In the genomic region with DNA sequence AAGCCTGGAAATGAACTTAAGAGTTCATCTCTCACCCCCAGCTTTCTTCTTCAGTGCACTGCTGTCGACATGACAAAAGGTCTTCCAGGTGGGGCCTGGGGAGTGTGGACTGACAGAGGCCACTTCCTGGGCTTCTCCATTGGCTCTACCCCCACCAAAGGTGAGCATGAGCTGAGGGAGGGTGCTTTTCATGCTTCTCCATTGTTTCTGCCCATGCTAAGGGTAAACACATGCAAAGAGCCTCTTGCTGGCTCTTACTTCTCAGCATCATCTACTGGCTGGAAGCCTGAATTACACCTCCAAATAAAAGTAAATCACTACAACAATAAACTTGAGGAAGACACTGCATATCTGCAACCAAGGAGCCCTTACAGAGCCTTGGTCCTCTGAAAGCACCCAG, we compare ENCODE assay signal across 14 cellular contexts.
A peak's percentile ranks its signal among the peaks of the same experiment; 100 is the strongest.
DNase-seq lines count a peak whose midpoint lies in the region; ATAC-seq and TF ChIP-seq lines count a peak whose summit lies in the region.
"Had no signal": no experiment of that assay in that cellular context is flagged by ENCODE, and none has a peak within 500 bp of the region (broad histone marks: within the 10 kb centered on the region; RNA-seq: fewer than 3 reads in every experiment).

No MANE protein-coding gene starts in this region.

- POLR2A ChIA-PET in WTC11 (lab: Charles Lee): no interaction called here

- peaks cover 14% of the 10 kb centered on the region for H3K9me3 Mint-ChIP-seq in WTC11
- H3K9me3 Mint-ChIP-seq in activated T-helper 17 cell treated with anti-CD3 and anti-CD28 coated beads, Interleukin-2, amount 50 U/mL, for 72 hours: peaks cover 22% of the 10 kb centered on the region

- no peak overlapping the region for H3K4me3 Mint-ChIP-seq in WTC11
- H3K4me3 Mint-ChIP-seq in activated T-helper 17 cell treated with anti-CD3 and anti-CD28 coated beads, Interleukin-2, amount 50 U/mL, for 72 hours: no peak overlapping the region
- H3K4me3 Mint-ChIP-seq: CD8-positive, alpha-beta memory T cell; nephron had no signal

- TF ChIP-seq CTCF in GM12872 (IDR thresholded peaks at IDR 0.05; ENCODE audit: insufficient read depth, low read depth, low read length): peak; percentile 47
- TF ChIP-seq CTCF in WTC11 (IDR thresholded peaks at IDR 0.05): peak; percentile 30

- no peak overlapping the region for H3K27ac Mint-ChIP-seq in WTC11
- no peak overlapping the region for H3K27ac Mint-ChIP-seq in activated T-helper 17 cell treated with anti-CD3 and anti-CD28 coated beads, Interleukin-2, amount 50 U/mL, for 72 hours
- H3K27ac Mint-ChIP-seq: CD8-positive, alpha-beta memory T cell; nephron had no signal

- H3K27me3 Mint-ChIP-seq in WTC11 (ENCODE audit: low read depth): peaks cover 15% of the 10 kb centered on the region
- peaks cover 3% of the 10 kb centered on the region for H3K27me3 Mint-ChIP-seq in activated T-helper 17 cell treated with anti-CD3 and anti-CD28 coated beads, Interleukin-2, amount 50 U/mL, for 72 hours
- H3K27me3 Mint-ChIP-seq: CD8-positive, alpha-beta memory T cell had no signal

- CTCF ChIA-PET in WTC11 (lab: Charles Lee): interaction anchor here (0.9 to 1.8 kb wide), 5 partner anchors 58 to 156 kb away, joined by 3 to 6 read pairs (median 4); no protein-coding TSS in a partner anchor

- peak; percentile 100 for ATAC-seq in WTC11
- ATAC-seq in activated T-helper 17 cell treated with anti-CD3 and anti-CD28 coated beads, Interleukin-2, amount 50 U/mL, for 72 hours (replicated peaks): no peak
- ATAC-seq in GM19397 (IDR thresholded peaks at IDR 0.05; ENCODE audit: unreplicated experiment): no peak
- ATAC-seq in GM18519 (IDR thresholded peaks at IDR 0.05; ENCODE audit: low FRiP score, unreplicated experiment): no peak

- DNase-seq in WTC11 (ENCODE audit: low spot score) (peak; percentile 16), kidney tubule cell (ENCODE audit: low spot score) (peak; percentile 23)
- DNase-seq: activated CD8-positive, alpha-beta memory T cell treated with anti-CD3 and anti-CD28 coated beads for 24 hours; CD8-positive, alpha-beta memory T cell; NCI-H1092 treated with DMSO at 0.1 percent for 48 hours; NCI-H446 treated with DMSO at 0.1 percent for 48 hours; SHP77; sigmoid colon had no signal

- H3K36me3 Mint-ChIP-seq in WTC11: peaks cover 5% of the 10 kb centered on the region
- H3K36me3 Mint-ChIP-seq in activated T-helper 17 cell treated with anti-CD3 and anti-CD28 coated beads, Interleukin-2, amount 50 U/mL, for 72 hours (ENCODE audit: low read depth): no peaks in the 10 kb centered on the region
- H3K36me3 Mint-ChIP-seq: CD8-positive, alpha-beta memory T cell had no signal

- H3K4me1 Mint-ChIP-seq in WTC11: peaks cover 7% of the 10 kb centered on the region
- H3K4me1 Mint-ChIP-seq in activated T-helper 17 cell treated with anti-CD3 and anti-CD28 coated beads, Interleukin-2, amount 50 U/mL, for 72 hours: no peaks in the 10 kb centered on the region
- H3K4me1 Mint-ChIP-seq: CD8-positive, alpha-beta memory T cell; nephron had no signal

- TF ChIP-seq RAD21 in Ishikawa (IDR thresholded peaks at IDR 0.05; ENCODE audit: low read depth): peak; percentile 67

- no peak for TF ChIP-seq EP300 in Ishikawa (IDR thresholded peaks at IDR 0.05; ENCODE audit: borderline replicate concordance)

TF ChIP-seq in Ishikawa, 13 proteins besides CTCF, POLR2A, EP300 and RAD21:
- TF ChIP-seq ZBTB7A (IDR thresholded peaks at IDR 0.05; ENCODE audit: low read depth) (no peak), TCF12 (IDR thresholded peaks at IDR 0.05; ENCODE audit: low read depth) (no peak)

TF ChIP-seq in WTC11, 78 proteins besides CTCF, POLR2A, EP300 and RAD21 (continues in another document):
- TF ChIP-seq ZBTB43 (CRISPR knock-in tag; IDR thresholded peaks at IDR 0.05) (no peak), PRRX2 (CRISPR knock-in tag; IDR thresholded peaks at IDR 0.05) (no peak), KAT7 (CRISPR knock-in tag; IDR thresholded peaks at IDR 0.05; ENCODE audit: borderline replicate concordance) (no peak), EMX1 (CRISPR knock-in tag; IDR thresholded peaks at IDR 0.05) (no peak), AFF4 (CRISPR knock-in tag; IDR thresholded peaks at IDR 0.05; ENCODE audit: borderline replicate concordance) (no peak)
- TF ChIP-seq, protein P1, sequence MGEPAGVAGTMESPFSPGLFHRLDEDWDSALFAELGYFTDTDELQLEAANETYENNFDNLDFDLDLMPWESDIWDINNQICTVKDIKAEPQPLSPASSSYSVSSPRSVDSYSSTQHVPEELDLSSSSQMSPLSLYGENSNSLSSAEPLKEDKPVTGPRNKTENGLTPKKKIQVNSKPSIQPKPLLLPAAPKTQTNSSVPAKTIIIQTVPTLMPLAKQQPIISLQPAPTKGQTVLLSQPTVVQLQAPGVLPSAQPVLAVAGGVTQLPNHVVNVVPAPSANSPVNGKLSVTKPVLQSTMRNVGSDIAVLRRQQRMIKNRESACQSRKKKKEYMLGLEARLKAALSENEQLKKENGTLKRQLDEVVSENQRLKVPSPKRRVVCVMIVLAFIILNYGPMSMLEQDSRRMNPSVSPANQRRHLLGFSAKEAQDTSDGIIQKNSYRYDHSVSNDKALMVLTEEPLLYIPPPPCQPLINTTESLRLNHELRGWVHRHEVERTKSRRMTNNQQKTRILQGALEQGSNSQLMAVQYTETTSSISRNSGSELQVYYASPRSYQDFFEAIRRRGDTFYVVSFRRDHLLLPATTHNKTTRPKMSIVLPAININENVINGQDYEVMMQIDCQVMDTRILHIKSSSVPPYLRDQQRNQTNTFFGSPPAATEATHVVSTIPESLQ (CRISPR knock-in tag; IDR thresholded peaks at IDR 0.05): no peak
- TF ChIP-seq, protein P2, sequence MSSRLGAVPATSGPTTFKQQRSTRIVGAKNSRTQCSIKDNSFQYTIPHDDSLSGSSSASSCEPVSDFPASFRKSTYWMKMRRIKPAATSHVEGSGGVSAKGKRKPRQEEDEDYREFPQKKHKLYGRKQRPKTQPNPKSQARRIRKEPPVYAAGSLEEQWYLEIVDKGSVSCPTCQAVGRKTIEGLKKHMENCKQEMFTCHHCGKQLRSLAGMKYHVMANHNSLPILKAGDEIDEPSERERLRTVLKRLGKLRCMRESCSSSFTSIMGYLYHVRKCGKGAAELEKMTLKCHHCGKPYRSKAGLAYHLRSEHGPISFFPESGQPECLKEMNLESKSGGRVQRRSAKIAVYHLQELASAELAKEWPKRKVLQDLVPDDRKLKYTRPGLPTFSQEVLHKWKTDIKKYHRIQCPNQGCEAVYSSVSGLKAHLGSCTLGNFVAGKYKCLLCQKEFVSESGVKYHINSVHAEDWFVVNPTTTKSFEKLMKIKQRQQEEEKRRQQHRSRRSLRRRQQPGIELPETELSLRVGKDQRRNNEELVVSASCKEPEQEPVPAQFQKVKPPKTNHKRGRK (CRISPR knock-in tag; IDR thresholded peaks at IDR 0.05; ENCODE audit: borderline replicate concordance): no peak
